In genomic region chr11:68077617-68078592, GRCh38 we compare ENCODE assay signal across 1 cellular context.
TF ChIP-seq lines count a peak whose summit lies in the region.

No MANE protein-coding gene starts in this region.

TF ChIP-seq in GM12878, 131 proteins besides CTCF, POLR2A, EP300 and RAD21 (continues in another document):
- TF ChIP-seq E4F1 (IDR thresholded peaks at IDR 0.05; ENCODE audit: borderline replicate concordance, partially characterized antibody) (no peak), MEF2B (IDR thresholded peaks at IDR 0.05; ENCODE audit: partially characterized antibody, poor library complexity, severe bottlenecking) (peak; percentile 97), BCL11A (IDR thresholded peaks at IDR 0.05; ENCODE audit: low read depth, low read length) (peak; percentile 20; the same call in 1 of the 2 replicates), FOS (IDR thresholded peaks at IDR 0.05; ENCODE audit: borderline replicate concordance, extremely low read depth, insufficient read length) (no peak), PML (IDR thresholded peaks at IDR 0.05; ENCODE audit: low read length) (no peak), DPF2 (IDR thresholded peaks at IDR 0.05) (peak; percentile 72; the same call in 1 of the 2 replicates), CHD2 (IDR thresholded peaks at IDR 0.05; ENCODE audit: borderline replicate concordance, low read depth, low read length) (peak; percentile 66; the same call in 1 of the 2 replicates), TBL1XR1 (IDR thresholded peaks at IDR 0.05; ENCODE audit: low read depth, low read length) (no peak; the same call in 1 of the 2 replicates), REST (IDR thresholded peaks at IDR 0.05; ENCODE audit: low read depth, low read length) (no peak), RUNX3 (IDR thresholded peaks at IDR 0.05; ENCODE audit: low read length) (peak; percentile 57), NR2C2 (IDR thresholded peaks at IDR 0.05; ENCODE audit: borderline replicate concordance, control insufficient read depth, insufficient read length, low read depth) (no peak), TCF12 (IDR thresholded peaks at IDR 0.05; ENCODE audit: low read depth, low read length) (no peak), CBFB (IDR thresholded peaks at IDR 0.05; ENCODE audit: low read depth) (no peak), PAX5 (IDR thresholded peaks at IDR 0.05; ENCODE audit: borderline replicate concordance, low read depth, low read length) (peak; percentile 71; the same call in 1 of the 2 replicates), TCF7 (IDR thresholded peaks at IDR 0.05; ENCODE audit: borderline replicate concordance) (no peak), GATAD2B (conservative IDR thresholded peaks at IDR 0.05; ENCODE audit: low read depth) (peak; percentile 51; the same call in 1 of the 2 replicates), ATF7 (IDR thresholded peaks at IDR 0.05; ENCODE audit: low read depth) (no peak; the same call in 1 of the 2 replicates), HCFC1 (IDR thresholded peaks at IDR 0.05; ENCODE audit: low read length) (no peak), JUND (IDR thresholded peaks at IDR 0.05; ENCODE audit: low read depth, low read length) (no peak), MXI1 (IDR thresholded peaks at IDR 0.05; ENCODE audit: low read depth, low read length) (0 out of 2 replicates have a peak, but pooled peaks have one; percentile 13), NR2F1 (conservative IDR thresholded peaks at IDR 0.05) (peak; percentile 88), POLR2AphosphoS5 (IDR thresholded peaks at IDR 0.05; ENCODE audit: low read length) (0 out of 2 replicates have a peak, but pooled peaks have one; percentile 34), ZNF24 (IDR thresholded peaks at IDR 0.05) (no peak), BCL3 (IDR thresholded peaks at IDR 0.05; ENCODE audit: borderline replicate concordance, insufficient read depth, low read depth, low read length, poor library complexity, severe bottlenecking) (no peak), IKZF1 (conservative IDR thresholded peaks at IDR 0.05) (peak; percentile 94), ZNF274 (IDR thresholded peaks at IDR 0.05; ENCODE audit: insufficient read depth, insufficient read length) (no peak), IKZF2 (IDR thresholded peaks at IDR 0.05) (peak; percentile 88 to 89; a peak in 2 of 4 replicates), MTA2 (IDR thresholded peaks at IDR 0.05; ENCODE audit: low read depth) (peak; percentile 71), SP1 (IDR thresholded peaks at IDR 0.05; ENCODE audit: low read depth, low read length) (no peak), NBN (IDR thresholded peaks at IDR 0.05) (no peak), BRCA1 (IDR thresholded peaks at IDR 0.05; ENCODE audit: low read depth, low read length) (no peak), ZSCAN29 (IDR thresholded peaks at IDR 0.05) (no peak)
- TF ChIP-seq, protein P1, sequence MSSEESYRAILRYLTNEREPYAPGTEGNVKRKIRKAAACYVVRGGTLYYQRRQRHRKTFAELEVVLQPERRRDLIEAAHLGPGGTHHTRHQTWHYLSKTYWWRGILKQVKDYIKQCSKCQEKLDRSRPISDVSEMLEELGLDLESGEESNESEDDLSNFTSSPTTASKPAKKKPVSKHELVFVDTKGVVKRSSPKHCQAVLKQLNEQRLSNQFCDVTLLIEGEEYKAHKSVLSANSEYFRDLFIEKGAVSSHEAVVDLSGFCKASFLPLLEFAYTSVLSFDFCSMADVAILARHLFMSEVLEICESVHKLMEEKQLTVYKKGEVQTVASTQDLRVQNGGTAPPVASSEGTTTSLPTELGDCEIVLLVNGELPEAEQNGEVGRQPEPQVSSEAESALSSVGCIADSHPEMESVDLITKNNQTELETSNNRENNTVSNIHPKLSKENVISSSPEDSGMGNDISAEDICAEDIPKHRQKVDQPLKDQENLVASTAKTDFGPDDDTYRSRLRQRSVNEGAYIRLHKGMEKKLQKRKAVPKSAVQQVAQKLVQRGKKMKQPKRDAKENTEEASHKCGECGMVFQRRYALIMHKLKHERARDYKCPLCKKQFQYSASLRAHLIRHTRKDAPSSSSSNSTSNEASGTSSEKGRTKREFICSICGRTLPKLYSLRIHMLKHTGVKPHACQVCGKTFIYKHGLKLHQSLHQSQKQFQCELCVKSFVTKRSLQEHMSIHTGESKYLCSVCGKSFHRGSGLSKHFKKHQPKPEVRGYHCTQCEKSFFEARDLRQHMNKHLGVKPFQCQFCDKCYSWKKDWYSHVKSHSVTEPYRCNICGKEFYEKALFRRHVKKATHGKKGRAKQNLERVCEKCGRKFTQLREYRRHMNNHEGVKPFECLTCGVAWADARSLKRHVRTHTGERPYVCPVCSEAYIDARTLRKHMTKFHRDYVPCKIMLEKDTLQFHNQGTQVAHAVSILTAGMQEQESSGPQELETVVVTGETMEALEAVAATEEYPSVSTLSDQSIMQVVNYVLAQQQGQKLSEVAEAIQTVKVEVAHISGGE (CRISPR knock-in tag; IDR thresholded peaks at IDR 0.05) = no peak
- TF ChIP-seq, protein P2, sequence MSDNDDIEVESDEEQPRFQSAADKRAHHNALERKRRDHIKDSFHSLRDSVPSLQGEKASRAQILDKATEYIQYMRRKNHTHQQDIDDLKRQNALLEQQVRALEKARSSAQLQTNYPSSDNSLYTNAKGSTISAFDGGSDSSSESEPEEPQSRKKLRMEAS (IDR thresholded peaks at IDR 0.05; ENCODE audit: low read depth, low read length) = peak; percentile 52; the same call in 1 of the 2 replicates
- TF ChIP-seq, protein P3, sequence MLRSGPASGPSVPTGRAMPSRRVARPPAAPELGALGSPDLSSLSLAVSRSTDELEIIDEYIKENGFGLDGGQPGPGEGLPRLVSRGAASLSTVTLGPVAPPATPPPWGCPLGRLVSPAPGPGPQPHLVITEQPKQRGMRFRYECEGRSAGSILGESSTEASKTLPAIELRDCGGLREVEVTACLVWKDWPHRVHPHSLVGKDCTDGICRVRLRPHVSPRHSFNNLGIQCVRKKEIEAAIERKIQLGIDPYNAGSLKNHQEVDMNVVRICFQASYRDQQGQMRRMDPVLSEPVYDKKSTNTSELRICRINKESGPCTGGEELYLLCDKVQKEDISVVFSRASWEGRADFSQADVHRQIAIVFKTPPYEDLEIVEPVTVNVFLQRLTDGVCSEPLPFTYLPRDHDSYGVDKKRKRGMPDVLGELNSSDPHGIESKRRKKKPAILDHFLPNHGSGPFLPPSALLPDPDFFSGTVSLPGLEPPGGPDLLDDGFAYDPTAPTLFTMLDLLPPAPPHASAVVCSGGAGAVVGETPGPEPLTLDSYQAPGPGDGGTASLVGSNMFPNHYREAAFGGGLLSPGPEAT (IDR thresholded peaks at IDR 0.05; ENCODE audit: low read depth) = peak; percentile 81
- TF ChIP-seq, protein P4, sequence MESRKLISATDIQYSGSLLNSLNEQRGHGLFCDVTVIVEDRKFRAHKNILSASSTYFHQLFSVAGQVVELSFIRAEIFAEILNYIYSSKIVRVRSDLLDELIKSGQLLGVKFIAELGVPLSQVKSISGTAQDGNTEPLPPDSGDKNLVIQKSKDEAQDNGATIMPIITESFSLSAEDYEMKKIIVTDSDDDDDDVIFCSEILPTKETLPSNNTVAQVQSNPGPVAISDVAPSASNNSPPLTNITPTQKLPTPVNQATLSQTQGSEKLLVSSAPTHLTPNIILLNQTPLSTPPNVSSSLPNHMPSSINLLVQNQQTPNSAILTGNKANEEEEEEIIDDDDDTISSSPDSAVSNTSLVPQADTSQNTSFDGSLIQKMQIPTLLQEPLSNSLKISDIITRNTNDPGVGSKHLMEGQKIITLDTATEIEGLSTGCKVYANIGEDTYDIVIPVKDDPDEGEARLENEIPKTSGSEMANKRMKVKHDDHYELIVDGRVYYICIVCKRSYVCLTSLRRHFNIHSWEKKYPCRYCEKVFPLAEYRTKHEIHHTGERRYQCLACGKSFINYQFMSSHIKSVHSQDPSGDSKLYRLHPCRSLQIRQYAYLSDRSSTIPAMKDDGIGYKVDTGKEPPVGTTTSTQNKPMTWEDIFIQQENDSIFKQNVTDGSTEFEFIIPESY (IDR thresholded peaks at IDR 0.05) = no peak
- TF ChIP-seq, protein P5, sequence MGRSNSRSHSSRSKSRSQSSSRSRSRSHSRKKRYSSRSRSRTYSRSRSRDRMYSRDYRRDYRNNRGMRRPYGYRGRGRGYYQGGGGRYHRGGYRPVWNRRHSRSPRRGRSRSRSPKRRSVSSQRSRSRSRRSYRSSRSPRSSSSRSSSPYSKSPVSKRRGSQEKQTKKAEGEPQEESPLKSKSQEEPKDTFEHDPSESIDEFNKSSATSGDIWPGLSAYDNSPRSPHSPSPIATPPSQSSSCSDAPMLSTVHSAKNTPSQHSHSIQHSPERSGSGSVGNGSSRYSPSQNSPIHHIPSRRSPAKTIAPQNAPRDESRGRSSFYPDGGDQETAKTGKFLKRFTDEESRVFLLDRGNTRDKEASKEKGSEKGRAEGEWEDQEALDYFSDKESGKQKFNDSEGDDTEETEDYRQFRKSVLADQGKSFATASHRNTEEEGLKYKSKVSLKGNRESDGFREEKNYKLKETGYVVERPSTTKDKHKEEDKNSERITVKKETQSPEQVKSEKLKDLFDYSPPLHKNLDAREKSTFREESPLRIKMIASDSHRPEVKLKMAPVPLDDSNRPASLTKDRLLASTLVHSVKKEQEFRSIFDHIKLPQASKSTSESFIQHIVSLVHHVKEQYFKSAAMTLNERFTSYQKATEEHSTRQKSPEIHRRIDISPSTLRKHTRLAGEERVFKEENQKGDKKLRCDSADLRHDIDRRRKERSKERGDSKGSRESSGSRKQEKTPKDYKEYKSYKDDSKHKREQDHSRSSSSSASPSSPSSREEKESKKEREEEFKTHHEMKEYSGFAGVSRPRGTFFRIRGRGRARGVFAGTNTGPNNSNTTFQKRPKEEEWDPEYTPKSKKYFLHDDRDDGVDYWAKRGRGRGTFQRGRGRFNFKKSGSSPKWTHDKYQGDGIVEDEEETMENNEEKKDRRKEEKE (IDR thresholded peaks at IDR 0.05) = no peak
- TF ChIP-seq, protein P6, sequence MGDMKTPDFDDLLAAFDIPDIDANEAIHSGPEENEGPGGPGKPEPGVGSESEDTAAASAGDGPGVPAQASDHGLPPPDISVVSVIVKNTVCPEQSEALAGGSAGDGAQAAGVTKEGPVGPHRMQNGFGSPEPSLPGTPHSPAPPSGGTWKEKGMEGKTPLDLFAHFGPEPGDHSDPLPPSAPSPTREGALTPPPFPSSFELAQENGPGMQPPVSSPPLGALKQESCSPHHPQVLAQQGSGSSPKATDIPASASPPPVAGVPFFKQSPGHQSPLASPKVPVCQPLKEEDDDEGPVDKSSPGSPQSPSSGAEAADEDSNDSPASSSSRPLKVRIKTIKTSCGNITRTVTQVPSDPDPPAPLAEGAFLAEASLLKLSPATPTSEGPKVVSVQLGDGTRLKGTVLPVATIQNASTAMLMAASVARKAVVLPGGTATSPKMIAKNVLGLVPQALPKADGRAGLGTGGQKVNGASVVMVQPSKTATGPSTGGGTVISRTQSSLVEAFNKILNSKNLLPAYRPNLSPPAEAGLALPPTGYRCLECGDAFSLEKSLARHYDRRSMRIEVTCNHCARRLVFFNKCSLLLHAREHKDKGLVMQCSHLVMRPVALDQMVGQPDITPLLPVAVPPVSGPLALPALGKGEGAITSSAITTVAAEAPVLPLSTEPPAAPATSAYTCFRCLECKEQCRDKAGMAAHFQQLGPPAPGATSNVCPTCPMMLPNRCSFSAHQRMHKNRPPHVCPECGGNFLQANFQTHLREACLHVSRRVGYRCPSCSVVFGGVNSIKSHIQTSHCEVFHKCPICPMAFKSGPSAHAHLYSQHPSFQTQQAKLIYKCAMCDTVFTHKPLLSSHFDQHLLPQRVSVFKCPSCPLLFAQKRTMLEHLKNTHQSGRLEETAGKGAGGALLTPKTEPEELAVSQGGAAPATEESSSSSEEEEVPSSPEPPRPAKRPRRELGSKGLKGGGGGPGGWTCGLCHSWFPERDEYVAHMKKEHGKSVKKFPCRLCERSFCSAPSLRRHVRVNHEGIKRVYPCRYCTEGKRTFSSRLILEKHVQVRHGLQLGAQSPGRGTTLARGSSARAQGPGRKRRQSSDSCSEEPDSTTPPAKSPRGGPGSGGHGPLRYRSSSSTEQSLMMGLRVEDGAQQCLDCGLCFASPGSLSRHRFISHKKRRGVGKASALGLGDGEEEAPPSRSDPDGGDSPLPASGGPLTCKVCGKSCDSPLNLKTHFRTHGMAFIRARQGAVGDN (IDR thresholded peaks at IDR 0.05) = peak; percentile 89
